18 cellular contexts compared by ENCODE assay signal in the genomic region with DNA sequence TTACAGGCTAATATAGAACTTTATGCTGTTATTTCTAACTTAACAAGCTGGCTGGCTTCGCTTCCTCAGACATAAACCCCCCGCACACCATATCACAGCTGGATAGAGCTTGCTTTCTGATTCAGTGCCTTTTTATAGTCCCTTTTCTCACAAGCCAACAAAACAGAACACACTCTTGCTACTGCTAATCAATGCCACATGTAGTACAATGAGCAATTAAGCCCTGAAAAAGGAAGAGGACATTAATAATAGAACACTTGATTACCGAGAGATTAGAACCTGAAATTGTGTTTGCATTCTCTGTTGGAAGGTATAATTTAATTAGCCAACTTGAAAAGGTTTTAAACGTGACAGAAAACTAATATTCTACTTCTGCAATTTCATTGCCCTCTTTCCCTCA.
"Had no signal": no experiment of that assay in that cellular context is flagged by ENCODE, and none has a peak within 500 bp of the region (broad histone marks: within the 10 kb centered on the region; RNA-seq: fewer than 3 reads in every experiment).

No MANE protein-coding gene starts in this region.

- H3K4me3 ChIP-seq: colonic mucosa, gastrocnemius medialis, heart right ventricle, psoas muscle, stomach, thoracic aorta, transverse colon had no signal

- H3K27me3 ChIP-seq: colonic mucosa, gastrocnemius medialis, heart right ventricle, stomach, transverse colon had no signal

- H3K9me3 Mint-ChIP-seq: nephron had no signal

- H3K27ac Mint-ChIP-seq: naive B cell, nephron had no signal

- H3K9me3 ChIP-seq: colonic mucosa, gastrocnemius medialis, psoas muscle, stomach, thoracic aorta, transverse colon had no signal

- H2AFZ ChIP-seq: parathyroid adenoma had no signal

- ATAC-seq: gastrocnemius medialis, heart right ventricle, psoas muscle, sciatic nerve had no signal

- H3K27me3 Mint-ChIP-seq: naive B cell had no signal

- H3K9ac ChIP-seq: parathyroid adenoma had no signal

- DNase-seq: colonic mucosa; dermis blood vessel endothelial cell; gastrocnemius medialis; heart right ventricle; hypothalamus; kidney glomerular epithelial cell; mesendoderm; naive B cell; psoas muscle; stimulated activated CD4-positive, alpha-beta T cell treated with anti-CD3 and anti-CD28 coated beads, Interleukin-2, amount 100 ng/mL, for 24 hours; stimulated activated naive CD4-positive, alpha-beta T cell; stomach; substantia nigra; transverse colon had no signal

- H3K4me1 Mint-ChIP-seq: naive B cell had no signal

- H3K27ac ChIP-seq: colonic mucosa, gastrocnemius medialis, heart right ventricle, parathyroid adenoma, psoas muscle, stomach, thoracic aorta, transverse colon had no signal

- H3K36me3 ChIP-seq: colonic mucosa, gastrocnemius medialis, heart right ventricle, stomach, thoracic aorta, transverse colon had no signal

- H3K4me3 Mint-ChIP-seq: naive B cell, nephron had no signal

- H3K36me3 Mint-ChIP-seq: naive B cell had no signal

- H3K79me2 ChIP-seq: parathyroid adenoma had no signal

- H3K4me1 ChIP-seq: colonic mucosa, gastrocnemius medialis, heart right ventricle, parathyroid adenoma, psoas muscle, stomach, transverse colon had no signal
